15 cellular contexts compared by ENCODE assay signal in the genomic region with DNA sequence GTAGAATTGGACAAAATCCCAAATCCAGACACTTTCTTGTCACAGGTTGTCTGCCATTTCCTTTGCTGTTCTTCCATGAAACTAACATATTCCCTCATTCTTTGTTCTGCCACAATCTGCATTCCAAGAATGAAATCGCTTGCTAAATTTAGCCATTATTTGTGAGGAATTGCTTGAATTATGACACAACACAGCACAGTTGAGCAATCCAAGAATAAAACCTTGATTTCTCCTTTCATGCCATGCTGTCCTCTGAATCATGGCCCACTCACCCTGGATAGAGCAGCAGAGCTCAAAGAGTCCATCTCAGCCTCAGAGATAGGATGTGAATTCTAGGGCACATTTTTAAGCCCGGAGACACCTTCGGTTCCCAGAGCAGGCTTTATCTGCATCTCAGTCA. TPM values are rescaled to one million over a fixed set of nuclear protein-coding genes. Genes with fewer than 3 reads are reported as not detected.
A peak's percentile ranks its signal among the peaks of the same experiment; 100 is the strongest.
DNase-seq lines count a peak whose midpoint lies in the region; ATAC-seq and TF ChIP-seq lines count a peak whose summit lies in the region.
"Had no signal": no experiment of that assay in that cellular context is flagged by ENCODE, and none has a peak within 500 bp of the region (broad histone marks: within the 10 kb centered on the region; RNA-seq: fewer than 3 reads in every experiment).

No MANE protein-coding gene starts in this region.

- intact Hi-C loops in mammary epithelial cell (cut with micrococcal nuclease) (no loop called here), left colon (cut with DNase I, micrococcal nuclease) (no loop called here)

- dilution Hi-C loops in mammary epithelial cell (cut with HindIII; ENCODE audit: low sequenced_read_pairs): loop anchor here (5.0 to 25.0 kb wide), 3 partner anchors 55 to 305 kb away; no protein-coding TSS in a partner anchor

- H3K4me2 ChIP-seq in mammary epithelial cell (ENCODE audit: insufficient read depth, low read depth, low read length): peak overlapping the region; percentile 38
- no peak overlapping the region for H3K4me2 ChIP-seq in GM23338

- H3K4me1 ChIP-seq in ACC112 (ENCODE audit: control insufficient read depth, insufficient read depth, low read length, unreplicated experiment): peaks cover 53% of the 10 kb centered on the region
- peaks cover 55% of the 10 kb centered on the region for H3K4me1 ChIP-seq in mammary epithelial cell (ENCODE audit: insufficient read depth, low read length)
- peaks cover 13% of the 10 kb centered on the region for H3K4me1 ChIP-seq in GM23338 (ENCODE audit: insufficient read depth)
- H3K4me1 ChIP-seq in SJCRH30: no peaks in the 10 kb centered on the region; the same call in 1 of the 2 replicates
- H3K4me1 ChIP-seq: colonic mucosa, right atrium auricular region had no signal

- H3K9ac ChIP-seq in mammary epithelial cell (ENCODE audit: insufficient read depth, low read length): no peak overlapping the region

- TF ChIP-seq CTCF in mammary epithelial cell (conservative IDR thresholded peaks at IDR 0.05 in 1 of 2, IDR thresholded peaks at IDR 0.05 in 1 of 2; ENCODE audit: extremely low read depth in 1 of 2, insufficient read depth in 1 of 2, low read depth in 1 of 2, low read length in 2 of 2) (no peak), GM23338 (conservative IDR thresholded peaks at IDR 0.05; ENCODE audit: low read depth in 2 of 2) (no peak)

- no peak overlapping the region for H3K27ac Mint-ChIP-seq in GM23338

- H3K9me2 ChIP-seq in GM23338 (ENCODE audit: insufficient read depth): no peaks in the 10 kb centered on the region

- no peak overlapping the region for H3K4me3 Mint-ChIP-seq in GM23338

- in situ Hi-C loops in mammary epithelial cell (cut with MboI; ENCODE audit: low sequenced_read_pairs in 2 of 2): loop anchor here in 1 of 2 donors (10.0 kb wide), 1 partner anchor 452 kb away; no protein-coding TSS in a partner anchor

- no peak for ATAC-seq in GM23338
- no peak for ATAC-seq in left colon

- no peaks in the 10 kb centered on the region for H4K20me1 ChIP-seq in mammary epithelial cell (ENCODE audit: insufficient read depth, low read length)
- no peaks in the 10 kb centered on the region for H4K20me1 ChIP-seq in GM23338 (replicated peaks; ENCODE audit: insufficient read depth)

- H3K27me3 ChIP-seq in ACC112 (ENCODE audit: insufficient read depth, low read length) (no peaks in the 10 kb centered on the region), mammary epithelial cell (ENCODE audit: insufficient read depth, low read length) (no peaks in the 10 kb centered on the region), GM23338 (ENCODE audit: insufficient read depth) (no peaks in the 10 kb centered on the region), SJCRH30 (no peaks in the 10 kb centered on the region)
- H3K27me3 ChIP-seq: colonic mucosa, right atrium auricular region had no signal

- H3F3A ChIP-seq in GM23338 (replicated peaks; ENCODE audit: low read depth): no peaks in the 10 kb centered on the region

- 81% methylated on average over 3 of the region's 3 CpGs for WGBS in mammary epithelial cell (ENCODE audit: low coverage, missing lambda C conversion rate)

- CTCF ChIA-PET in mammary epithelial cell (lab: Charles Lee; ENCODE audit: low non-redundant PET): interaction anchor here (0.5 to 0.8 kb wide), 3 partner anchors 13 to 161 kb away, joined by 4 to 8 read pairs (median 5); no protein-coding TSS in a partner anchor

- H3K36me3 Mint-ChIP-seq in GM23338 (ENCODE audit: low read depth): peaks cover 16% of the 10 kb centered on the region

- H2AFZ ChIP-seq in ACC112 (ENCODE audit: low read length, unreplicated experiment) (peak overlapping the region; percentile 40), mammary epithelial cell (ENCODE audit: low read depth, low read length) (peak overlapping the region; percentile 9), GM23338 (no peak overlapping the region)

- peaks cover 6% of the 10 kb centered on the region for H3K27me3 Mint-ChIP-seq in GM23338 (ENCODE audit: insufficient read depth, low read depth, poor library complexity)

- H3K4me3 ChIP-seq in ACC112 (ENCODE audit: low read depth, low read length) (peak overlapping the region; percentile 18; the same call in 1 of the 2 replicates), mammary epithelial cell (replicated peaks in 1 of 3; ENCODE audit: insufficient read depth in 1 of 3, low read depth in 2 of 3, low read length in 3 of 3) (no peak overlapping the region), GM23338 (no peak overlapping the region), SJCRH30 (no peak overlapping the region)
- H3K4me3 ChIP-seq: colonic mucosa, heart right ventricle, right atrium auricular region, SK-N-MC had no signal

- H3K36me3 ChIP-seq in ACC112 (ENCODE audit: insufficient read depth, low read length) (0 out of 2 replicates have a peak, but pooled peaks cover 3% of the 10 kb centered on the region), mammary epithelial cell (ENCODE audit: insufficient read depth, low read length) (no peaks in the 10 kb centered on the region), GM23338 (ENCODE audit: insufficient read depth) (peaks cover 7% of the 10 kb centered on the region), SJCRH30 (no peaks in the 10 kb centered on the region)
- H3K36me3 ChIP-seq: colonic mucosa, heart right ventricle, right atrium auricular region had no signal

- DNase-seq in M059J (ENCODE audit: low read depth) (peak; percentile 91), mammary epithelial cell (peak; percentile 82), kidney glomerular epithelial cell (lab: John Stamatoyannopoulos, UW) (peak; percentile 59), NOMO-1 treated with dmso at 0.1 percent for 144 hours (lab: John Stamatoyannopoulos, UW; ENCODE audit: unreplicated experiment) (no peak), GM23338 (ENCODE audit: low spot score) (no peak), left colon (no peak), SJCRH30 (no peak)
- DNase-seq: activated CD4-positive, alpha-beta T cell treated with anti-CD3 and anti-CD28 coated beads for 4 hours; activated gamma-delta T cell; colonic mucosa; heart right ventricle; NCI-H524 treated with DMSO at 0.1 percent for 48 hours had no signal

- no peaks in the 10 kb centered on the region for H3K9me3 Mint-ChIP-seq in GM23338

- H3K27ac ChIP-seq in ACC112 (ENCODE audit: low read depth, low read length) (peak overlapping the region; percentile 94), mammary epithelial cell (ENCODE audit: insufficient read depth, low read depth, low read length) (peak overlapping the region; percentile 33), GM23338 (ENCODE audit: low read depth) (no peak overlapping the region), SJCRH30 (no peak overlapping the region)
- H3K27ac ChIP-seq: colonic mucosa, heart right ventricle, right atrium auricular region, SK-N-MC had no signal

- peaks cover 16% of the 10 kb centered on the region for H3K4me1 Mint-ChIP-seq in GM23338

- H3K9me3 ChIP-seq in mammary epithelial cell (replicated peaks; ENCODE audit: insufficient read depth, low read length) (peaks cover 3% of the 10 kb centered on the region), SJCRH30 (replicated peaks) (no peaks in the 10 kb centered on the region; the same call in 1 of the 2 replicates)
- H3K9me3 ChIP-seq: colonic mucosa, heart right ventricle, right atrium auricular region had no signal

- no peaks in the 10 kb centered on the region for H3K79me2 ChIP-seq in ACC112 (ENCODE audit: control insufficient read depth, insufficient read depth, low read length, unreplicated experiment)
- no peaks in the 10 kb centered on the region for H3K79me2 ChIP-seq in mammary epithelial cell (ENCODE audit: insufficient read depth, low read length)
- H3K79me2 ChIP-seq in GM23338 (replicated peaks; ENCODE audit: insufficient read depth): no peaks in the 10 kb centered on the region

- no TSS peak for BruUV-seq in mammary epithelial cell (replicated peaks; lab: Mats Ljungman, UMichigan)

TF ChIP-seq in GM23338, 12 proteins besides CTCF, POLR2A, EP300 and RAD21 (continues in another document):
- TF ChIP-seq EZH2 (IDR thresholded peaks at IDR 0.05; ENCODE audit: low read depth, unreplicated experiment): no peak
- TF ChIP-seq, protein P1, sequence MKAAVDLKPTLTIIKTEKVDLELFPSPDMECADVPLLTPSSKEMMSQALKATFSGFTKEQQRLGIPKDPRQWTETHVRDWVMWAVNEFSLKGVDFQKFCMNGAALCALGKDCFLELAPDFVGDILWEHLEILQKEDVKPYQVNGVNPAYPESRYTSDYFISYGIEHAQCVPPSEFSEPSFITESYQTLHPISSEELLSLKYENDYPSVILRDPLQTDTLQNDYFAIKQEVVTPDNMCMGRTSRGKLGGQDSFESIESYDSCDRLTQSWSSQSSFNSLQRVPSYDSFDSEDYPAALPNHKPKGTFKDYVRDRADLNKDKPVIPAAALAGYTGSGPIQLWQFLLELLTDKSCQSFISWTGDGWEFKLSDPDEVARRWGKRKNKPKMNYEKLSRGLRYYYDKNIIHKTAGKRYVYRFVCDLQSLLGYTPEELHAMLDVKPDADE (IDR thresholded peaks at IDR 0.05): no peak

RNA-seq across cellular contexts. Expression of a gene that starts 35.2 kb away (rescaled TPM):
- total RNA-seq in M059J (2014; rRNA removed; shearing (Covaris generic)): not detected in 2 replicates
- 1 to 10 TPM in 1 of 2 donors, not detected in 1; 1.8 TPM for total RNA-seq in mammary epithelial cell
- polyA plus RNA-seq in mammary epithelial cell: 0.03 TPM
- not detected for polyA minus RNA-seq in mammary epithelial cell
- 0.12 and 1.0 TPM in 2 replicates for total RNA-seq in GM23338 (2014; rRNA removed; shearing (Covaris generic))
- 0.21 and 0.27 TPM in 2 replicates for polyA plus RNA-seq in GM23338 (2016; fragmentation: Nextera tagmentation; extraction: Ambion mirVana)
- 10 to 100 TPM; 13.7 to 46.0 TPM for total RNA-seq in left colon
- total RNA-seq in SJCRH30 (2014; rRNA removed; shearing (Covaris generic)): 36.3 and 36.6 TPM in 2 replicates

RNA-seq across cellular contexts. Expression of a gene that starts 41.1 kb away (rescaled TPM):
- total RNA-seq in M059J (2014; rRNA removed; shearing (Covaris generic)): 67.9 and 75.2 TPM in 2 replicates
- total RNA-seq in mammary epithelial cell (10 to 100 TPM in 1 of 2 donors, 1 to 10 TPM in 1; 1.8 to 39.8 TPM), left colon (1 to 10 TPM; 4.9 to 9.5 TPM)
- polyA plus RNA-seq in mammary epithelial cell (3.0 TPM), GM23338 (2016; fragmentation: Nextera tagmentation; extraction: Ambion mirVana) (64.4 and 73.3 TPM in 2 replicates)
- not detected for polyA minus RNA-seq in mammary epithelial cell
- total RNA-seq in GM23338 (2014; rRNA removed; shearing (Covaris generic)): 48.1 and 49.2 TPM in 2 replicates
- 0.36 and 0.41 TPM in 2 replicates for total RNA-seq in SJCRH30 (2014; rRNA removed; shearing (Covaris generic))

Comparison
In these comparisons a context has a peak if more than half of its experiments do, and no peak if none do; other contexts are left out.
1. H3K27ac ChIP-seq: peak in ACC112 (single experiment) and mammary epithelial cell (single experiment); none in GM23338 (single experiment) and SJCRH30 (single experiment).
2. DNase-seq: peak in M059J (single experiment), mammary epithelial cell (single experiment) and kidney glomerular epithelial cell (single experiment); none in NOMO-1 treated with dmso at 0.1 percent for 144 hours (single experiment), GM23338 (single experiment), left colon (0 of 2) and SJCRH30 (0 of 2).